2 cellular contexts compared by ENCODE assay signal in genomic region chr6:7042654-7043545, GRCh38.
A peak's percentile ranks its signal among the peaks of the same experiment; 100 is the strongest.
TF ChIP-seq lines count a peak whose summit lies in the region.

No MANE protein-coding gene starts in this region.

TF ChIP-seq in K562, 482 proteins besides CTCF, POLR2A, EP300 and RAD21 (continued from another document and continues in another):
- TF ChIP-seq ZSCAN32 (CRISPR knock-in tag; IDR thresholded peaks at IDR 0.05) (no peak), SAFB (IDR thresholded peaks at IDR 0.05; ENCODE audit: borderline replicate concordance, low read depth, low read length) (no peak), POLR3G (IDR thresholded peaks at IDR 0.05; ENCODE audit: extremely low read depth, insufficient read length, insufficient replicate concordance) (no peak), RHOXF2B (CRISPR knock-in tag; conservative IDR thresholded peaks at IDR 0.05) (no peak), ARHGAP35 (IDR thresholded peaks at IDR 0.05; ENCODE audit: partially characterized antibody) (no peak), ZC3H4 (CRISPR knock-in tag; IDR thresholded peaks at IDR 0.05; ENCODE audit: borderline replicate concordance) (no peak), HDGF (IDR thresholded peaks at IDR 0.05) (no peak), NONO (IDR thresholded peaks at IDR 0.05; ENCODE audit: low read depth in 2 of 2, low read length in 1 of 2) (no peak), NR2C1 (IDR thresholded peaks at IDR 0.05) (no peak), NR2C1 (tag; IDR thresholded peaks at IDR 0.05) (0 out of 2 replicates have a peak, but pooled peaks have one; percentile 23), ZNF23 (CRISPR knock-in tag; IDR thresholded peaks at IDR 0.05) (no peak), SMARCA4 (IDR thresholded peaks at IDR 0.05) (no peak), ASH1L (IDR thresholded peaks at IDR 0.05; ENCODE audit: borderline replicate concordance, low read depth, partially characterized antibody) (no peak), SIRT6 (IDR thresholded peaks at IDR 0.05; ENCODE audit: low read depth, low read length) (no peak), ETV6 (IDR thresholded peaks at IDR 0.05; ENCODE audit: borderline replicate concordance in 1 of 2, low read depth in 2 of 2, low read length in 1 of 2) (no peak), ETV6 (CRISPR knock-in tag; IDR thresholded peaks at IDR 0.05; ENCODE audit: borderline replicate concordance) (no peak), CUX1 (CRISPR knock-in tag; IDR thresholded peaks at IDR 0.05) (no peak), FOXJ3 (CRISPR knock-in tag; IDR thresholded peaks at IDR 0.05) (no peak), ZNF354B (CRISPR knock-in tag; IDR thresholded peaks at IDR 0.05) (no peak), POLR2AphosphoS5 (IDR thresholded peaks at IDR 0.05; ENCODE audit: control insufficient read depth, insufficient read depth, low read depth, low read length) (no peak), CBX8 (IDR thresholded peaks at IDR 0.05; ENCODE audit: borderline replicate concordance, extremely low read depth, low read depth, low read length, poor library complexity, severe bottlenecking) (no peak), MYBL2 (IDR thresholded peaks at IDR 0.05; ENCODE audit: low read depth) (no peak), MYBL2 (CRISPR knock-in tag; IDR thresholded peaks at IDR 0.05; ENCODE audit: borderline replicate concordance) (no peak), NUFIP1 (IDR thresholded peaks at IDR 0.05; ENCODE audit: partially characterized antibody) (no peak), RFX5 (IDR thresholded peaks at IDR 0.05; ENCODE audit: low read depth, low read length) (no peak), EWSR1 (IDR thresholded peaks at IDR 0.05; ENCODE audit: borderline replicate concordance, low read depth, partially characterized antibody) (no peak), TARDBP (IDR thresholded peaks at IDR 0.05) (no peak), MCM3 (IDR thresholded peaks at IDR 0.05) (no peak), SRSF1 (IDR thresholded peaks at IDR 0.05; ENCODE audit: low read depth, low read length) (no peak), BCL6 (CRISPR knock-in tag; IDR thresholded peaks at IDR 0.05) (no peak), ETS2 (tag; IDR thresholded peaks at IDR 0.05; ENCODE audit: borderline replicate concordance, poor library complexity, severe bottlenecking) (no peak), GABPB2 (CRISPR knock-in tag; conservative IDR thresholded peaks at IDR 0.05) (no peak)
- TF ChIP-seq, protein P1, sequence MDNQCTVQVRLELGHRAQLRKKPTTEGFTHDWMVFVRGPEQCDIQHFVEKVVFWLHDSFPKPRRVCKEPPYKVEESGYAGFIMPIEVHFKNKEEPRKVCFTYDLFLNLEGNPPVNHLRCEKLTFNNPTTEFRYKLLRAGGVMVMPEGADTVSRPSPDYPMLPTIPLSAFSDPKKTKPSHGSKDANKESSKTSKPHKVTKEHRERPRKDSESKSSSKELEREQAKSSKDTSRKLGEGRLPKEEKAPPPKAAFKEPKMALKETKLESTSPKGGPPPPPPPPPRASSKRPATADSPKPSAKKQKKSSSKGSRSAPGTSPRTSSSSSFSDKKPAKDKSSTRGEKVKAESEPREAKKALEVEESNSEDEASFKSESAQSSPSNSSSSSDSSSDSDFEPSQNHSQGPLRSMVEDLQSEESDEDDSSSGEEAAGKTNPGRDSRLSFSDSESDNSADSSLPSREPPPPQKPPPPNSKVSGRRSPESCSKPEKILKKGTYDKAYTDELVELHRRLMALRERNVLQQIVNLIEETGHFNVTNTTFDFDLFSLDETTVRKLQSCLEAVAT (IDR thresholded peaks at IDR 0.05) = peak in 1 of 2 experiments; percentile 85; a peak in 2 of 4 replicates
- TF ChIP-seq, protein P2, sequence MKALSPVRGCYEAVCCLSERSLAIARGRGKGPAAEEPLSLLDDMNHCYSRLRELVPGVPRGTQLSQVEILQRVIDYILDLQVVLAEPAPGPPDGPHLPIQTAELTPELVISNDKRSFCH (CRISPR knock-in tag; IDR thresholded peaks at IDR 0.05) = no peak
- TF ChIP-seq, protein P2 (tag; IDR thresholded peaks at IDR 0.05) = no peak

TF ChIP-seq in HepG2, 621 proteins besides CTCF, POLR2A, EP300 and RAD21 (continued from another document and continues in another):
- peak; percentile 47; the same call in 1 of the 2 replicates for TF ChIP-seq DZIP1 (CRISPR knock-in tag; IDR thresholded peaks at IDR 0.05)
- peak; percentile 99 for TF ChIP-seq RXRB (CRISPR knock-in tag; IDR thresholded peaks at IDR 0.05; ENCODE audit: borderline replicate concordance)
- no peak for TF ChIP-seq ZNF776 (CRISPR knock-in tag; IDR thresholded peaks at IDR 0.05)
- TF ChIP-seq ZBTB34 (CRISPR knock-in tag; IDR thresholded peaks at IDR 0.05) = 0 out of 2 replicates have a peak, but pooled peaks have one; percentile 66
- TF ChIP-seq PAF1 (CRISPR knock-in tag; IDR thresholded peaks at IDR 0.05) = no peak
- TF ChIP-seq ZNF652 (CRISPR knock-in tag; IDR thresholded peaks at IDR 0.05; ENCODE audit: borderline replicate concordance, low read depth) = peak; percentile 54; the same call in 1 of the 2 replicates
- peak; percentile 89 for TF ChIP-seq ZNF816 (CRISPR knock-in tag; IDR thresholded peaks at IDR 0.05; ENCODE audit: borderline replicate concordance)
- peak; percentile 48; the same call in 1 of the 2 replicates for TF ChIP-seq CEBPB (IDR thresholded peaks at IDR 0.05; ENCODE audit: borderline replicate concordance, low read depth, low read length)
- TF ChIP-seq CENPT (CRISPR knock-in tag; IDR thresholded peaks at IDR 0.05; ENCODE audit: low read depth) = no peak
- TF ChIP-seq ZNF777 (CRISPR knock-in tag; IDR thresholded peaks at IDR 0.05) = peak; percentile 49; the same call in 1 of the 2 replicates
- TF ChIP-seq DNMT1 (CRISPR knock-in tag; IDR thresholded peaks at IDR 0.05) = no peak
- no peak for TF ChIP-seq ZNF234 (CRISPR knock-in tag; conservative IDR thresholded peaks at IDR 0.05)
- TF ChIP-seq MAFF (IDR thresholded peaks at IDR 0.05; ENCODE audit: low read depth, low read length) = no peak
- peak; percentile 96 for TF ChIP-seq SMYD3 (CRISPR knock-in tag; IDR thresholded peaks at IDR 0.05)
- peak; percentile 89; the same call in 1 of the 2 replicates for TF ChIP-seq WIZ (CRISPR knock-in tag; IDR thresholded peaks at IDR 0.05)
- TF ChIP-seq RFX3 (CRISPR knock-in tag; IDR thresholded peaks at IDR 0.05) = no peak
- TF ChIP-seq DRAP1 (CRISPR knock-in tag; IDR thresholded peaks at IDR 0.05) = peak; percentile 33
- peak; percentile 95 for TF ChIP-seq ZNF644 (CRISPR knock-in tag; IDR thresholded peaks at IDR 0.05; ENCODE audit: low read depth)
- TF ChIP-seq POGK (CRISPR knock-in tag; conservative IDR thresholded peaks at IDR 0.05) = peak; percentile 68; the same call in 1 of the 2 replicates
- TF ChIP-seq, protein P3, sequence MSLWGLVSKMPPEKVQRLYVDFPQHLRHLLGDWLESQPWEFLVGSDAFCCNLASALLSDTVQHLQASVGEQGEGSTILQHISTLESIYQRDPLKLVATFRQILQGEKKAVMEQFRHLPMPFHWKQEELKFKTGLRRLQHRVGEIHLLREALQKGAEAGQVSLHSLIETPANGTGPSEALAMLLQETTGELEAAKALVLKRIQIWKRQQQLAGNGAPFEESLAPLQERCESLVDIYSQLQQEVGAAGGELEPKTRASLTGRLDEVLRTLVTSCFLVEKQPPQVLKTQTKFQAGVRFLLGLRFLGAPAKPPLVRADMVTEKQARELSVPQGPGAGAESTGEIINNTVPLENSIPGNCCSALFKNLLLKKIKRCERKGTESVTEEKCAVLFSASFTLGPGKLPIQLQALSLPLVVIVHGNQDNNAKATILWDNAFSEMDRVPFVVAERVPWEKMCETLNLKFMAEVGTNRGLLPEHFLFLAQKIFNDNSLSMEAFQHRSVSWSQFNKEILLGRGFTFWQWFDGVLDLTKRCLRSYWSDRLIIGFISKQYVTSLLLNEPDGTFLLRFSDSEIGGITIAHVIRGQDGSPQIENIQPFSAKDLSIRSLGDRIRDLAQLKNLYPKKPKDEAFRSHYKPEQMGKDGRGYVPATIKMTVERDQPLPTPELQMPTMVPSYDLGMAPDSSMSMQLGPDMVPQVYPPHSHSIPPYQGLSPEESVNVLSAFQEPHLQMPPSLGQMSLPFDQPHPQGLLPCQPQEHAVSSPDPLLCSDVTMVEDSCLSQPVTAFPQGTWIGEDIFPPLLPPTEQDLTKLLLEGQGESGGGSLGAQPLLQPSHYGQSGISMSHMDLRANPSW (CRISPR knock-in tag; IDR thresholded peaks at IDR 0.05; ENCODE audit: borderline replicate concordance) = no peak
- no peak for TF ChIP-seq NAIF1 (CRISPR knock-in tag; IDR thresholded peaks at IDR 0.05; ENCODE audit: borderline replicate concordance)
- peak; percentile 96 for TF ChIP-seq ZNF224 (CRISPR knock-in tag; IDR thresholded peaks at IDR 0.05)
- TF ChIP-seq ZFP1 (CRISPR knock-in tag; IDR thresholded peaks at IDR 0.05) = peak; percentile 81
- TF ChIP-seq MAZ (IDR thresholded peaks at IDR 0.05; ENCODE audit: borderline replicate concordance, low read depth, low read length) = 0 out of 2 replicates have a peak, but pooled peaks have one; percentile 45
- TF ChIP-seq MAZ (CRISPR knock-in tag; IDR thresholded peaks at IDR 0.05; ENCODE audit: low read depth) = peak; percentile 62
- no peak for TF ChIP-seq LRRFIP1 (CRISPR knock-in tag; conservative IDR thresholded peaks at IDR 0.05)
- TF ChIP-seq MIER3 (CRISPR knock-in tag; IDR thresholded peaks at IDR 0.05; ENCODE audit: borderline replicate concordance) = peak; percentile 82; the same call in 1 of the 2 replicates
- no peak for TF ChIP-seq NFE2L1 (CRISPR knock-in tag; IDR thresholded peaks at IDR 0.05; ENCODE audit: borderline replicate concordance)
- TF ChIP-seq ZNF136 (CRISPR knock-in tag; IDR thresholded peaks at IDR 0.05; ENCODE audit: low read depth) = peak; percentile 90; the same call in 1 of the 2 replicates
- TF ChIP-seq ZMYM4 (CRISPR knock-in tag; IDR thresholded peaks at IDR 0.05) = peak; percentile 96
- TF ChIP-seq ZNF724P (CRISPR knock-in tag; IDR thresholded peaks at IDR 0.05; ENCODE audit: borderline replicate concordance) = peak; percentile 86
- no peak for TF ChIP-seq MTF1 (CRISPR knock-in tag; IDR thresholded peaks at IDR 0.05)
